8 cellular contexts compared by ENCODE assay signal in the genomic region with DNA sequence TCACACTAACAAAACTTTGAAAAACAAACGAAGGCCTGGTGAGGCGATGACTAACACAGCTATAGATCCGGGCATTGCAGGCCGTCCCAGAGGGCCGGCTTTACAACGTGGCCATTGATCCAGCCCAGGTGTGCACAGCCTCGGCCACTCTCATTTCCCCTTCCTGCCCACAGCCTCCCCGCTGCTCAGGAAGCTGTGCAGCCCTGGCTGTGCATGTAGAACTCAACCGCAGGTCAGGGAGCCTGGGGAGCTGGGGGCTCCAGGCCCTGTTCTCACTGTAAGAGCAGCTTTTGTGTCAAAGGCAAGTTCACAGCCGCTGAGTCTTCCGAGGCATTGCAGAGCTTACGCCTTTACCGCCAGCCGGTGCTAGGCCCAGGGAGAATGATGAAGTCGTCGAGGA.
DNase-seq lines count a peak whose midpoint lies in the region; ATAC-seq and TF ChIP-seq lines count a peak whose summit lies in the region.

No MANE protein-coding gene starts in this region.

- peaks cover 14 to 40% (median 28%) of the 10 kb centered on the region in 10 experiments for H3K4me1 ChIP-seq in BLaER1 treated with 17β-estradiol and CSF1 and Interleukin-3, amounts not matched to agents 10 nM and 100 nM
- no peaks in the 10 kb centered on the region for H3K4me1 ChIP-seq in sigmoid colon

- H3K4me1 Mint-ChIP-seq in activated T-cell treated with anti-CD3 and anti-CD28 coated beads, Interleukin-2, amount 50 U/mL, for 24 hours (ENCODE audit: low read depth), result peaks cover 25% of the 10 kb centered on the region

- no peaks in the 10 kb centered on the region for H3K27me3 Mint-ChIP-seq in activated T-cell treated with anti-CD3 and anti-CD28 coated beads, Interleukin-2, amount 50 U/mL, for 24 hours

- 41 to 75% methylated on average over 16 of the region's 16 CpGs for WGBS in sigmoid colon, 2 donors

- H3K4me3 Mint-ChIP-seq in activated T-cell treated with anti-CD3 and anti-CD28 coated beads, Interleukin-2, amount 50 U/mL, for 24 hours, result no peak overlapping the region

- intact Hi-C loops in sigmoid colon (cut with DNase I), result no loop called here

- no peak for TF ChIP-seq EP300 in sigmoid colon (IDR thresholded peaks at IDR 0.05)

- H3K27ac ChIP-seq in BLaER1 treated with 17β-estradiol and CSF1 and Interleukin-3, amounts not matched to agents 10 nM and 100 nM, result peak overlapping the region in 8 of 11 experiments; percentile 38 to 73 (median 60); a peak in 16 of 22 replicates
- H3K27ac ChIP-seq in sigmoid colon, result no peak overlapping the region

- H3K9ac ChIP-seq in BLaER1 treated with 17β-estradiol and CSF1 and Interleukin-3, amounts not matched to agents 10 nM and 100 nM, result peak overlapping the region in 7 of 11 experiments; percentile 7 to 66 (median 45); a peak in 11 of 22 replicates

- H3K4me2 ChIP-seq in BLaER1 treated with 17β-estradiol and CSF1 and Interleukin-3, amounts not matched to agents 10 nM and 100 nM, result peak overlapping the region; percentile 52 to 92 (median 80)

- no peak for TF ChIP-seq POLR2A in sigmoid colon (IDR thresholded peaks at IDR 0.05)

- ATAC-seq in GM19455 (IDR thresholded peaks at IDR 0.05; ENCODE audit: unreplicated experiment) (peak; percentile 83), HG03378 (IDR thresholded peaks at IDR 0.05; ENCODE audit: unreplicated experiment) (peak; percentile 89)

- peak; percentile 42 for DNase-seq in activated T-cell treated with anti-CD3 and anti-CD28 coated beads, Interleukin-2, amount 50 U/mL, for 24 hours
- peak; percentile 29 for DNase-seq in stimulated activated CD8-positive, alpha-beta memory T cell treated with anti-CD3 and anti-CD28 coated beads, Interleukin-4, amount 100 ng/mL, for 48 hours
- DNase-seq in AG08395 (ENCODE audit: low spot score) (no peak), sigmoid colon (no peak), MG63 (no peak)

- no peaks in the 10 kb centered on the region for H3K36me3 Mint-ChIP-seq in activated T-cell treated with anti-CD3 and anti-CD28 coated beads, Interleukin-2, amount 50 U/mL, for 24 hours (ENCODE audit: low read depth)

- 0 out of 22 replicates have a peak, but pooled peaks cover 0 to 5% (median 0%) of the 10 kb centered on the region in 11 experiments for H3K27me3 ChIP-seq in BLaER1 treated with 17β-estradiol and CSF1 and Interleukin-3, amounts not matched to agents 10 nM and 100 nM
- H3K27me3 ChIP-seq in sigmoid colon (no peaks in the 10 kb centered on the region), MG63 (no peaks in the 10 kb centered on the region)

- no peak for TF ChIP-seq CTCF in sigmoid colon (IDR thresholded peaks at IDR 0.05)

- H4K20me1 ChIP-seq in BLaER1 treated with 17β-estradiol and CSF1 and Interleukin-3, amounts not matched to agents 10 nM and 100 nM, result no peaks in the 10 kb centered on the region

- H3K9me3 ChIP-seq in BLaER1 treated with 17β-estradiol and CSF1 and Interleukin-3, amounts not matched to agents 10 nM and 100 nM (replicated peaks in 1 of 11), result no peaks in the 10 kb centered on the region
- H3K9me3 ChIP-seq in sigmoid colon (no peaks in the 10 kb centered on the region), MG63 (no peaks in the 10 kb centered on the region)

- H3K27ac Mint-ChIP-seq in activated T-cell treated with anti-CD3 and anti-CD28 coated beads, Interleukin-2, amount 50 U/mL, for 24 hours, result no peak overlapping the region

- no peak overlapping the region; a peak in 1 of 20 replicates for H3K4me3 ChIP-seq in BLaER1 treated with 17β-estradiol and CSF1 and Interleukin-3, amounts not matched to agents 10 nM and 100 nM
- H3K4me3 ChIP-seq in sigmoid colon, result no peak overlapping the region
- H3K4me3 ChIP-seq in MG63, result no peak overlapping the region

- no peaks in the 10 kb centered on the region for H3K36me3 ChIP-seq in BLaER1 treated with 17β-estradiol and CSF1 and Interleukin-3, amounts not matched to agents 10 nM and 100 nM
- H3K36me3 ChIP-seq in sigmoid colon (no peaks in the 10 kb centered on the region), MG63 (no peaks in the 10 kb centered on the region)

- no peaks in the 10 kb centered on the region for H3K9me3 Mint-ChIP-seq in activated T-cell treated with anti-CD3 and anti-CD28 coated beads, Interleukin-2, amount 50 U/mL, for 24 hours

Comparison
In these comparisons a context has a peak if more than half of its experiments do, and no peak if none do; other contexts are left out.
1. H3K27ac ChIP-seq: peak in BLaER1 treated with 17β-estradiol and CSF1 and Interleukin-3, amounts not matched to agents 10 nM and 100 nM (8 of 11); none in sigmoid colon (0 of 4).
2. DNase-seq: peak in activated T-cell treated with anti-CD3 and anti-CD28 coated beads, Interleukin-2, amount 50 U/mL, for 24 hours (single experiment) and stimulated activated CD8-positive, alpha-beta memory T cell treated with anti-CD3 and anti-CD28 coated beads, Interleukin-4, amount 100 ng/mL, for 48 hours (single experiment); none in AG08395 (single experiment), sigmoid colon (single experiment) and MG63 (single experiment).